ENCODE assay signal across 1 cellular context in the genomic region with DNA sequence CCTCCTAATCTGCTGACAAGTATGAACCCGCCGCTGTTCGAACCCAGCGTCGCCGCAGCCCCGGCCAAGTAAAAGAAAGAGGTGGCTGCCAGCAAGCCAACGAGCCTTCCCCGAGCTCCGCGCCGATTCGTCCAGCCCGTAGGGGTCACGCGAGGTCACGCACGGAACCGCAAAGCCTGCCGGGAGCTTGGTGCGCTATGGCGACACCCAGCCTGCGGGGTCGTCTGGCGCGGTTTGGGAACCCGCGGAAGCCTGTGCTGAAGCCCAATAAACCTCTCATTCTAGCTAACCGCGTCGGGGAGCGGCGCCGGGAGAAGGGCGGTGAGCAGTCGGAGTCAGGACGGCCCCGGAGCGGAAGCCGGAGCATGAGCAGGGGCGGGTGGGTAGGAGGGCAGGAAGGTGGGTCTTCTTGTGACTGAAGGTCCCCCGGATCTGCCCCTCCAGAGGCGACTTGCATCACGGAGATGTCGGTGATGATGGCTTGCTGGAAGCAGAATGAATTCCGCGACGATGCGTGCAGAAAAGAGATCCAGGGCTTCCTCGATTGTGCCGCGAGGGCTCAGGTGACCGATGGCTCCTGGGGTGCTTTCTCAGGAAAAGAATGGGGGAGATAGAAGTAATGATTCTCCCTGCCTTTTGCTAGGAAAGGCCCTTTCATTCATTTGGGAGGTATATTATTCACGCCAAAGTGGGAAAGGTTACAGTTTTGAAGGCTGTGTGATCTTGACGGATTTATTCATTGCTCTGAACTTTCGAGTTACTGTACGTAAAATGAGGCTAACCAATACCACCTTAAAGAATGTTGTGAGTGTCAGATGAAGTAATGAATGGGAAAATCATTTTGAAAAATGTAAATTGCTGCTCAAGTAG.
A peak's percentile ranks its signal among the peaks of the same experiment; 100 is the strongest.
TF ChIP-seq lines count a peak whose summit lies in the region.

A gene (plus strand): TSS at position 170 of the 870 bp plus-strand sequence. CDS start 28 bp downstream, at position 198.

TF ChIP-seq in K562, 482 proteins besides CTCF, POLR2A, EP300 and RAD21 (continued from another document and continues in another):
- TF ChIP-seq, protein P1, sequence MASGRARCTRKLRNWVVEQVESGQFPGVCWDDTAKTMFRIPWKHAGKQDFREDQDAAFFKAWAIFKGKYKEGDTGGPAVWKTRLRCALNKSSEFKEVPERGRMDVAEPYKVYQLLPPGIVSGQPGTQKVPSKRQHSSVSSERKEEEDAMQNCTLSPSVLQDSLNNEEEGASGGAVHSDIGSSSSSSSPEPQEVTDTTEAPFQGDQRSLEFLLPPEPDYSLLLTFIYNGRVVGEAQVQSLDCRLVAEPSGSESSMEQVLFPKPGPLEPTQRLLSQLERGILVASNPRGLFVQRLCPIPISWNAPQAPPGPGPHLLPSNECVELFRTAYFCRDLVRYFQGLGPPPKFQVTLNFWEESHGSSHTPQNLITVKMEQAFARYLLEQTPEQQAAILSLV (tag; IDR thresholded peaks at IDR 0.05) = 0 out of 2 replicates have a peak, but pooled peaks have one; percentile 29
- TF ChIP-seq TRIM24 (IDR thresholded peaks at IDR 0.05) (no peak), ZNF140 (CRISPR knock-in tag; IDR thresholded peaks at IDR 0.05) (no peak), CREM (IDR thresholded peaks at IDR 0.05; ENCODE audit: low read depth) (peak; percentile 89), SAFB (IDR thresholded peaks at IDR 0.05; ENCODE audit: borderline replicate concordance, low read depth, low read length) (no peak), ZZZ3 (IDR thresholded peaks at IDR 0.05) (no peak), HLTF (IDR thresholded peaks at IDR 0.05) (no peak), ZNF311 (CRISPR knock-in tag; IDR thresholded peaks at IDR 0.05) (no peak), NONO (IDR thresholded peaks at IDR 0.05; ENCODE audit: low read depth in 2 of 2, low read length in 1 of 2) (0 out of 4 replicates have a peak, but pooled peaks of 1 of the 2 experiments have one; percentile 65), TAF9B (IDR thresholded peaks at IDR 0.05; ENCODE audit: partially characterized antibody) (peak; percentile 91), SIX5 (IDR thresholded peaks at IDR 0.05; ENCODE audit: borderline replicate concordance in 1 of 2, insufficient read depth in 1 of 2, low read depth in 1 of 2, low read length in 2 of 2) (0 out of 4 replicates have a peak, but pooled peaks of 1 of the 2 experiments have one; percentile 19), ZKSCAN8 (CRISPR knock-in tag; IDR thresholded peaks at IDR 0.05) (no peak), WHSC1 (IDR thresholded peaks at IDR 0.05; ENCODE audit: low read length) (no peak), PHTF2 (CRISPR knock-in tag; IDR thresholded peaks at IDR 0.05) (no peak), ZNF23 (CRISPR knock-in tag; IDR thresholded peaks at IDR 0.05) (no peak), RAD51 (IDR thresholded peaks at IDR 0.05; ENCODE audit: borderline replicate concordance, low read depth) (no peak), CHD2 (IDR thresholded peaks at IDR 0.05; ENCODE audit: low read depth, low read length) (no peak), STAT5A (IDR thresholded peaks at IDR 0.05; ENCODE audit: borderline replicate concordance, low read length) (no peak), NCOR1 (IDR thresholded peaks at IDR 0.05) (peak; percentile 44), BMI1 (IDR thresholded peaks at IDR 0.05; ENCODE audit: low read length) (no peak), GATAD2A (IDR thresholded peaks at IDR 0.05) (0 out of 2 replicates have a peak, but pooled peaks have one; percentile 10), YBX1 (IDR thresholded peaks at IDR 0.05) (no peak), RFX7 (CRISPR knock-in tag; IDR thresholded peaks at IDR 0.05) (no peak), ZNF436 (CRISPR knock-in tag; IDR thresholded peaks at IDR 0.05) (no peak), KHSRP (IDR thresholded peaks at IDR 0.05) (no peak), MEIS2 (IDR thresholded peaks at IDR 0.05; ENCODE audit: partially characterized antibody) (no peak), TBP (optimal IDR thresholded peaks at IDR 0.05; ENCODE audit: low read depth, low read length) (peak; percentile 92), ZNF830 (CRISPR knock-in tag; IDR thresholded peaks at IDR 0.05) (no peak), SIN3B (IDR thresholded peaks at IDR 0.05; ENCODE audit: low read depth) (peak; percentile 92), DPF2 (IDR thresholded peaks at IDR 0.05) (no peak), MYC (IDR thresholded peaks at IDR 0.05; ENCODE audit: low read depth, low read length) (peak; percentile 82), MYC (CRISPR knock-in tag; IDR thresholded peaks at IDR 0.05; ENCODE audit: borderline replicate concordance, low read depth) (0 out of 2 replicates have a peak, but pooled peaks have one; percentile 63), TEAD4 (IDR thresholded peaks at IDR 0.05; ENCODE audit: low read length) (no peak; the same call in 1 of the 2 replicates), TEAD4 (CRISPR knock-in tag; IDR thresholded peaks at IDR 0.05; ENCODE audit: borderline replicate concordance) (no peak), PTBP1 (IDR thresholded peaks at IDR 0.05; ENCODE audit: low read depth, low read length) (no peak), JUNB (CRISPR knock-in tag; conservative IDR thresholded peaks at IDR 0.05) (no peak), E2F3 (CRISPR knock-in tag; IDR thresholded peaks at IDR 0.05) (no peak), FOXP1 (CRISPR knock-in tag; IDR thresholded peaks at IDR 0.05) (peak; percentile 8; the same call in 1 of the 2 replicates), MECOM (CRISPR knock-in tag; IDR thresholded peaks at IDR 0.05) (no peak)
- TF ChIP-seq, protein P2, sequence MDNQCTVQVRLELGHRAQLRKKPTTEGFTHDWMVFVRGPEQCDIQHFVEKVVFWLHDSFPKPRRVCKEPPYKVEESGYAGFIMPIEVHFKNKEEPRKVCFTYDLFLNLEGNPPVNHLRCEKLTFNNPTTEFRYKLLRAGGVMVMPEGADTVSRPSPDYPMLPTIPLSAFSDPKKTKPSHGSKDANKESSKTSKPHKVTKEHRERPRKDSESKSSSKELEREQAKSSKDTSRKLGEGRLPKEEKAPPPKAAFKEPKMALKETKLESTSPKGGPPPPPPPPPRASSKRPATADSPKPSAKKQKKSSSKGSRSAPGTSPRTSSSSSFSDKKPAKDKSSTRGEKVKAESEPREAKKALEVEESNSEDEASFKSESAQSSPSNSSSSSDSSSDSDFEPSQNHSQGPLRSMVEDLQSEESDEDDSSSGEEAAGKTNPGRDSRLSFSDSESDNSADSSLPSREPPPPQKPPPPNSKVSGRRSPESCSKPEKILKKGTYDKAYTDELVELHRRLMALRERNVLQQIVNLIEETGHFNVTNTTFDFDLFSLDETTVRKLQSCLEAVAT (IDR thresholded peaks at IDR 0.05) = peak in 1 of 2 experiments; percentile 80; a peak in 1 of 4 replicates
- TF ChIP-seq, protein P3, sequence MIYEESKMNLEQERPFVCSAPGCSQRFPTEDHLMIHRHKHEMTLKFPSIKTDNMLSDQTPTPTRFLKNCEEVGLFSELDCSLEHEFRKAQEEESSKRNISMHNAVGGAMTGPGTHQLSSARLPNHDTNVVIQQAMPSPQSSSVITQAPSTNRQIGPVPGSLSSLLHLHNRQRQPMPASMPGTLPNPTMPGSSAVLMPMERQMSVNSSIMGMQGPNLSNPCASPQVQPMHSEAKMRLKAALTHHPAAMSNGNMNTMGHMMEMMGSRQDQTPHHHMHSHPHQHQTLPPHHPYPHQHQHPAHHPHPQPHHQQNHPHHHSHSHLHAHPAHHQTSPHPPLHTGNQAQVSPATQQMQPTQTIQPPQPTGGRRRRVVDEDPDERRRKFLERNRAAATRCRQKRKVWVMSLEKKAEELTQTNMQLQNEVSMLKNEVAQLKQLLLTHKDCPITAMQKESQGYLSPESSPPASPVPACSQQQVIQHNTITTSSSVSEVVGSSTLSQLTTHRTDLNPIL (CRISPR knock-in tag; IDR thresholded peaks at IDR 0.05) = no peak
- TF ChIP-seq, protein P4, sequence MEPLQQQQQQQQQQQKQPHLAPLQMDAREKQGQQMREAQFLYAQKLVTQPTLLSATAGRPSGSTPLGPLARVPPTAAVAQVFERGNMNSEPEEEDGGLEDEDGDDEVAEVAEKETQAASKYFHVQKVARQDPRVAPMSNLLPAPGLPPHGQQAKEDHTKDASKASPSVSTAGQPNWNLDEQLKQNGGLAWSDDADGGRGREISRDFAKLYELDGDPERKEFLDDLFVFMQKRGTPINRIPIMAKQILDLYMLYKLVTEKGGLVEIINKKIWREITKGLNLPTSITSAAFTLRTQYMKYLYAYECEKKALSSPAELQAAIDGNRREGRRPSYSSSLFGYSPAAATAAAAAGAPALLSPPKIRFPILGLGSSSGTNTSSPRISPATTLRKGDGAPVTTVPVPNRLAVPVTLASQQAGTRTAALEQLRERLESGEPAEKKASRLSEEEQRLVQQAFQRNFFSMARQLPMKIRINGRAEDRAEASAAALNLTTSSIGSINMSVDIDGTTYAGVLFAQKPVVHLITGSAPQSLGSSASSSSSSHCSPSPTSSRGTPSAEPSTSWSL (CRISPR knock-in tag; IDR thresholded peaks at IDR 0.05; ENCODE audit: borderline replicate concordance) = no peak
- TF ChIP-seq, protein P5, sequence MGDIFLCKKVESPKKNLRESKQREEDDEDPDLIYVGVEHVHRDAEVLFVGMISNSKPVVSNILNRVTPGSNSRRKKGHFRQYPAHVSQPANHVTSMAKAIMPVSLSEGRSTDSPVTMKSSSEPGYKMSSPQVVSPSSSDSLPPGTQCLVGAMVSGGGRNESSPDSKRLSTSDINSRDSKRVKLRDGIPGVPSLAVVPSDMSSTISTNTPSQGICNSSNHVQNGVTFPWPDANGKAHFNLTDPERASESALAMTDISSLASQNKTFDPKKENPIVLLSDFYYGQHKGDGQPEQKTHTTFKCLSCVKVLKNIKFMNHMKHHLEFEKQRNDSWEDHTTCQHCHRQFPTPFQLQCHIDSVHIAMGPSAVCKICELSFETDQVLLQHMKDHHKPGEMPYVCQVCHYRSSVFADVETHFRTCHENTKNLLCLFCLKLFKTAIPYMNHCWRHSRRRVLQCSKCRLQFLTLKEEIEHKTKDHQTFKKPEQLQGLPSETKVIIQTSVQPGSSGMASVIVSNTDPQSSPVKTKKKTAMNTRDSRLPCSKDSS (IDR thresholded peaks at IDR 0.05; ENCODE audit: low read depth, partially characterized antibody) = no peak
- TF ChIP-seq, protein P6, sequence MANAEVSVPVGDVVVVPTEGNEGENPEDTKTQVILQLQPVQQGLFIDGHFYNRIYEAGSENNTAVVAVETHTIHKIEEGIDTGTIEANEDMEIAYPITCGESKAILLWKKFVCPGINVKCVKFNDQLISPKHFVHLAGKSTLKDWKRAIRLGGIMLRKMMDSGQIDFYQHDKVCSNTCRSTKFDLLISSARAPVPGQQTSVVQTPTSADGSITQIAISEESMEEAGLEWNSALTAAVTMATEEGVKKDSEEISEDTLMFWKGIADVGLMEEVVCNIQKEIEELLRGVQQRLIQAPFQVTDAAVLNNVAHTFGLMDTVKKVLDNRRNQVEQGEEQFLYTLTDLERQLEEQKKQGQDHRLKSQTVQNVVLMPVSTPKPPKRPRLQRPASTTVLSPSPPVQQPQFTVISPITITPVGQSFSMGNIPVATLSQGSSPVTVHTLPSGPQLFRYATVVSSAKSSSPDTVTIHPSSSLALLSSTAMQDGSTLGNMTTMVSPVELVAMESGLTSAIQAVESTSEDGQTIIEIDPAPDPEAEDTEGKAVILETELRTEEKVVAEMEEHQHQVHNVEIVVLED (CRISPR knock-in tag; IDR thresholded peaks at IDR 0.05) = peak; percentile 98
- TF ChIP-seq, protein P7, sequence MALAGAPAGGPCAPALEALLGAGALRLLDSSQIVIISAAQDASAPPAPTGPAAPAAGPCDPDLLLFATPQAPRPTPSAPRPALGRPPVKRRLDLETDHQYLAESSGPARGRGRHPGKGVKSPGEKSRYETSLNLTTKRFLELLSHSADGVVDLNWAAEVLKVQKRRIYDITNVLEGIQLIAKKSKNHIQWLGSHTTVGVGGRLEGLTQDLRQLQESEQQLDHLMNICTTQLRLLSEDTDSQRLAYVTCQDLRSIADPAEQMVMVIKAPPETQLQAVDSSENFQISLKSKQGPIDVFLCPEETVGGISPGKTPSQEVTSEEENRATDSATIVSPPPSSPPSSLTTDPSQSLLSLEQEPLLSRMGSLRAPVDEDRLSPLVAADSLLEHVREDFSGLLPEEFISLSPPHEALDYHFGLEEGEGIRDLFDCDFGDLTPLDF (CRISPR knock-in tag; IDR thresholded peaks at IDR 0.05) = no peak; the same call in 1 of the 2 replicates
- TF ChIP-seq, protein P8, sequence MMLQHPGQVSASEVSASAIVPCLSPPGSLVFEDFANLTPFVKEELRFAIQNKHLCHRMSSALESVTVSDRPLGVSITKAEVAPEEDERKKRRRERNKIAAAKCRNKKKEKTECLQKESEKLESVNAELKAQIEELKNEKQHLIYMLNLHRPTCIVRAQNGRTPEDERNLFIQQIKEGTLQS (IDR thresholded peaks at IDR 0.05) = peak; percentile 43; the same call in 1 of the 2 replicates
- TF ChIP-seq, protein P8 (CRISPR knock-in tag; conservative IDR thresholded peaks at IDR 0.05) = no peak
- TF ChIP-seq, protein P9, sequence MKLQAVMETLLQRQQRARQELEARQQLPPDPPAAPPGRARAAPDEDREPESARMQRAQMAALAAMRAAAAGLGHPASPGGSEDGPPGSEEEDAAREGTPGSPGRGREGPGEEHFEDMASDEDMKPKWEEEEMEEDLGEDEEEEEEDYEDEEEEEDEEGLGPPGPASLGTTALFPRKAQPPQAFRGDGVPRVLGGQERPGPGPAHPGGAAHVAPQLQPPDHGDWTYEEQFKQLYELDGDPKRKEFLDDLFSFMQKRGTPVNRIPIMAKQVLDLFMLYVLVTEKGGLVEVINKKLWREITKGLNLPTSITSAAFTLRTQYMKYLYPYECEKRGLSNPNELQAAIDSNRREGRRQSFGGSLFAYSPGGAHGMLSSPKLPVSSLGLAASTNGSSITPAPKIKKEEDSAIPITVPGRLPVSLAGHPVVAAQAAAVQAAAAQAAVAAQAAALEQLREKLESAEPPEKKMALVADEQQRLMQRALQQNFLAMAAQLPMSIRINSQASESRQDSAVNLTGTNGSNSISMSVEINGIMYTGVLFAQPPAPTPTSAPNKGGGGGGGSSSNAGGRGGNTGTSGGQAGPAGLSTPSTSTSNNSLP (IDR thresholded peaks at IDR 0.05; ENCODE audit: borderline replicate concordance, low read depth, low read length) = 0 out of 2 replicates have a peak, but pooled peaks have one; percentile 18
- TF ChIP-seq, protein P10, sequence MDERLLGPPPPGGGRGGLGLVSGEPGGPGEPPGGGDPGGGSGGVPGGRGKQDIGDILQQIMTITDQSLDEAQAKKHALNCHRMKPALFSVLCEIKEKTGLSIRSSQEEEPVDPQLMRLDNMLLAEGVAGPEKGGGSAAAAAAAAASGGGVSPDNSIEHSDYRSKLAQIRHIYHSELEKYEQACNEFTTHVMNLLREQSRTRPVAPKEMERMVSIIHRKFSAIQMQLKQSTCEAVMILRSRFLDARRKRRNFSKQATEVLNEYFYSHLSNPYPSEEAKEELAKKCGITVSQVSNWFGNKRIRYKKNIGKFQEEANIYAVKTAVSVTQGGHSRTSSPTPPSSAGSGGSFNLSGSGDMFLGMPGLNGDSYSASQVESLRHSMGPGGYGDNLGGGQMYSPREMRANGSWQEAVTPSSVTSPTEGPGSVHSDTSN (CRISPR knock-in tag; IDR thresholded peaks at IDR 0.05; ENCODE audit: low read depth) = no peak
- TF ChIP-seq, protein P10 (tag; conservative IDR thresholded peaks at IDR 0.05; ENCODE audit: low read depth) = no peak
